1 cellular context compared by ENCODE assay signal in the genomic region with DNA sequence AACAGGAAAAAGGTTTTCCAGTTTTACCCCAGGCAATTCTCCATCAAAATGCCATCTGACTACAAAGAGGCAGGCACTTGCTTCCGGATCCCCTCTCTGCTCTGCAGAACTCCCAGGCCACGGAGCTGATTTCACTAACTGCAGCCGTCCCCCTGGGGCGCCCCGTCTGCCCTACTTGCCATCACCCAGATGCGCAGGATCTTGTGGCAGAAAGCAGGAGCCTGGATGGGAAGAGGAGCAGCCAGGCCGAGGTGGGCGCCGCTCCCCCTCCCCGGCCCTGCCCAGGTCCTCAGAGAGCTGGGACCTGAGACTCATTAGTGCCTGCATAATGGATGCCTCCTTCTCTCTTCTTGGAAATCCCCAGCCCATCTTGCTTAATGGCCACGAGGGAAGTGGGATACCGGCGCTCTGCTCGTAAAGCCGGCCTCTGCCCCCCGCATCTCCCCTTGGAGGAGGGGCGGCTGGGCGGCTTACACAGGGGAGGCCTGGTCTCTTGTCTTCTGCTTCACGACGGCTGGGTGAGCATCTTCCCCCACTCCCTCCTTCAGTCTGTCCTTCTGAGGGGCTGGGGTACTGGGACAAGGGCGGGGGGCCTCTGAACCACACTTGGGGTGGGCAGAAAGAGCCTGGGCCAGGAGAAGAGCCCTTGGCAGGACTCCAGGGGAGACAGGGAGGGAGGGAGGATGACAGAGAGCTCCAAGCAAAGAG.
TF ChIP-seq lines count a peak whose summit lies in the region.

No MANE protein-coding gene starts in this region.

TF ChIP-seq in GM12891, 5 proteins besides CTCF, POLR2A, EP300 and RAD21:
- TF ChIP-seq SPI1 (IDR thresholded peaks at IDR 0.05; ENCODE audit: low read depth, low read length) (no peak), POU2F2 (IDR thresholded peaks at IDR 0.05; ENCODE audit: low read depth, low read length) (no peak), POLR2AphosphoS5 (IDR thresholded peaks at IDR 0.05; ENCODE audit: low read depth, low read length) (no peak)
